Comparison of ENCODE assay signal across 8 cellular contexts in genomic region chr1:206663832-206664652, GRCh38. TPM values are rescaled to one million over a fixed set of nuclear protein-coding genes. Genes with fewer than 3 reads are reported as not detected.
DNase-seq lines count a peak whose midpoint lies in the region; ATAC-seq and TF ChIP-seq lines count a peak whose summit lies in the region.

No MANE protein-coding gene starts in this region.

- TF ChIP-seq EP300 in neural cell (conservative IDR thresholded peaks at IDR 0.05; ENCODE audit: poor library complexity, severe bottlenecking): no peak

- no peaks in the 10 kb centered on the region for H3F3A ChIP-seq in neural cell (ENCODE audit: insufficient read depth, low read length, poor library complexity, severe bottlenecking)

- no peaks in the 10 kb centered on the region for H3K36me3 ChIP-seq in neural cell (ENCODE audit: insufficient read depth, low read length)
- H3K36me3 ChIP-seq in subcutaneous abdominal adipose tissue (ENCODE audit: control insufficient read depth in 5 of 5, insufficient read depth in 5 of 5, low read length in 5 of 5): no peaks in the 10 kb centered on the region

- peaks cover 14% of the 10 kb centered on the region for H3K27me3 ChIP-seq in neural cell (ENCODE audit: insufficient read depth, low read depth, low read length)
- peaks cover 0 to 9% (median 3%) of the 10 kb centered on the region in 5 donors for H3K27me3 ChIP-seq in subcutaneous abdominal adipose tissue (ENCODE audit: control insufficient read depth in 5 of 5, insufficient read depth in 4 of 5, low read length in 5 of 5)

- no peak overlapping the region for H3K4me2 ChIP-seq in neural cell (ENCODE audit: low read length)

- H3K79me2 ChIP-seq in neural cell (replicated peaks; ENCODE audit: insufficient read depth, low read length): no peaks in the 10 kb centered on the region

- TF ChIP-seq RAD21 in neural cell (conservative IDR thresholded peaks at IDR 0.05): peak; percentile 73

- ATAC-seq in GM18498 (IDR thresholded peaks at IDR 0.05; ENCODE audit: unreplicated experiment): peak; percentile 70

- no peaks in the 10 kb centered on the region for H4K20me1 ChIP-seq in neural cell (ENCODE audit: insufficient read depth)

- H3K4me3 ChIP-seq in fibroblast of pulmonary artery (replicated peaks; ENCODE audit: low read depth, low read length) (no peak overlapping the region), neural cell (ENCODE audit: low read length) (no peak overlapping the region), subcutaneous abdominal adipose tissue (ENCODE audit: low read depth in 1 of 5, low read length in 5 of 5) (peak overlapping the region in 3 of 5 donors; percentile 37 to 56 (median 45))

- H3K9me3 ChIP-seq in neural cell (ENCODE audit: low read length): no peaks in the 10 kb centered on the region
- H3K9me3 ChIP-seq in subcutaneous abdominal adipose tissue (ENCODE audit: control insufficient read depth in 5 of 5, low read length in 5 of 5): no peaks in the 10 kb centered on the region

- H3K9me2 ChIP-seq in neural cell (ENCODE audit: insufficient read depth, low read length): no peaks in the 10 kb centered on the region

- DNase-seq in A172 (ENCODE audit: low spot score): peak; percentile 69
- DNase-seq in OCI-M2 (lab: John Stamatoyannopoulos, UW; ENCODE audit: unreplicated experiment): peak; percentile 73
- DNase-seq in activated T-cell treated with anti-CD3 and anti-CD28 coated beads for 48 hours (ENCODE audit: low read depth): peak; percentile 56
- DNase-seq in fibroblast of pulmonary artery (ENCODE audit: low read depth): peak; percentile 79

- no peak overlapping the region for H2AFZ ChIP-seq in neural cell (ENCODE audit: low read depth, low read length)

- peaks cover 3 to 28% (median 24%) of the 10 kb centered on the region in 5 donors for H3K4me1 ChIP-seq in subcutaneous abdominal adipose tissue (ENCODE audit: control insufficient read depth in 5 of 5, insufficient read depth in 5 of 5, low read length in 5 of 5)

- H3K27ac ChIP-seq in neural cell (ENCODE audit: low read length): no peak overlapping the region
- no peak overlapping the region for H3K27ac ChIP-seq in subcutaneous abdominal adipose tissue (ENCODE audit: low read depth, low read length)

- peaks cover 17% of the 10 kb centered on the region for H3K27me3 Mint-ChIP-seq in IgD-negative memory B cell

- H3K4me3 Mint-ChIP-seq in IgD-negative memory B cell: peak overlapping the region in 3 of 4 donors; percentile 59 to 80 (median 79)

- peaks cover 2% of the 10 kb centered on the region for H3K36me3 Mint-ChIP-seq in IgD-negative memory B cell

- H3K27ac Mint-ChIP-seq in IgD-negative memory B cell: no peak overlapping the region

- peaks cover 6 to 24% (median 9%) of the 10 kb centered on the region in 3 donors for H3K4me1 Mint-ChIP-seq in IgD-negative memory B cell

- H3K9me3 Mint-ChIP-seq in IgD-negative memory B cell: no peaks in the 10 kb centered on the region

- TF ChIP-seq CTCF in fibroblast of pulmonary artery (IDR thresholded peaks at IDR 0.05; ENCODE audit: low read length, missing control alignments) (peak; percentile 80), neural cell (IDR thresholded peaks at IDR 0.05; ENCODE audit: poor library complexity, severe bottlenecking) (peak; percentile 77)

- H3K9ac ChIP-seq in neural cell (ENCODE audit: low read length) (no peak overlapping the region), subcutaneous abdominal adipose tissue (ENCODE audit: low read length in 5 of 5) (peak overlapping the region in 1 of 5 donors; percentile 26)

TF ChIP-seq in neural cell, 6 proteins besides CTCF, POLR2A, EP300 and RAD21:
- no peak for TF ChIP-seq MXI1 (conservative IDR thresholded peaks at IDR 0.05; ENCODE audit: poor library complexity, severe bottlenecking)
- TF ChIP-seq SMC3 (conservative IDR thresholded peaks at IDR 0.05; ENCODE audit: poor library complexity): peak; percentile 79
- TF ChIP-seq REST (IDR thresholded peaks at IDR 0.05; ENCODE audit: borderline replicate concordance): no peak

RNA-seq across cellular contexts. Expression of gene MAPKAPK2, which starts 20.7 kb away (rescaled TPM):
- 46.9 and 48.6 TPM in 2 replicates for total RNA-seq in A172 (2014; rRNA removed; shearing (Covaris generic))
- polyA plus RNA-seq in IgD-negative memory B cell (4.1 TPM), neural cell (9.0 and 9.1 TPM in 2 replicates)
- polyA minus RNA-seq in neural cell: 9.7 and 12.6 TPM in 2 replicates

RNA-seq across cellular contexts. Expression of gene DYRK3, which starts 28.7 kb away (rescaled TPM):
- total RNA-seq in A172 (2014; rRNA removed; shearing (Covaris generic)): 26.8 and 32.8 TPM in 2 replicates
- polyA plus RNA-seq in IgD-negative memory B cell (0.31 TPM), neural cell (7.5 and 8.3 TPM in 2 replicates)
- polyA minus RNA-seq in neural cell: 15.8 and 24.0 TPM in 2 replicates

RNA-seq across cellular contexts. Expression of gene EIF2D, which starts 51.8 kb away (rescaled TPM):
- 53.6 and 54.7 TPM in 2 replicates for total RNA-seq in A172 (2014; rRNA removed; shearing (Covaris generic))
- polyA plus RNA-seq in IgD-negative memory B cell (40.4 TPM), neural cell (36.1 and 37.1 TPM in 2 replicates)
- polyA minus RNA-seq in neural cell: 18.0 and 20.3 TPM in 2 replicates

Comparison
In these comparisons a context has a peak if more than half of its experiments do, and no peak if none do; other contexts are left out.
1. H3K4me3 ChIP-seq: peak in subcutaneous abdominal adipose tissue (3 of 5); none in fibroblast of pulmonary artery (single experiment) and neural cell (single experiment).
2. Peak in every context shown above with its lines, with median percentiles within 50 percentile points of each other: DNase-seq.